In genomic region chr1:63662846-63663245, GRCh38 we compare ENCODE assay signal across 12 cellular contexts.
A peak's percentile ranks its signal among the peaks of the same experiment; 100 is the strongest.
DNase-seq lines count a peak whose midpoint lies in the region; ATAC-seq, FAIRE-seq and TF ChIP-seq lines count a peak whose summit lies in the region.
"Had no signal": no experiment of that assay in that cellular context is flagged by ENCODE, and none has a peak within 500 bp of the region (broad histone marks: within the 10 kb centered on the region; RNA-seq: fewer than 3 reads in every experiment).

No MANE protein-coding gene starts in this region.

- H3K4me1 Mint-ChIP-seq in endodermal cell: peaks cover 9% of the 10 kb centered on the region
- H3K4me1 Mint-ChIP-seq in activated T-cell treated with anti-CD3 and anti-CD28 coated beads, Interleukin-2, amount 50 U/mL, for 72 hours (ENCODE audit: low read depth): peaks cover 21% of the 10 kb centered on the region

- no peak overlapping the region for H3K9ac ChIP-seq in endodermal cell (ENCODE audit: extremely low read depth, low read length, poor library complexity, severe bottlenecking)

- H3K9me3 Mint-ChIP-seq in endodermal cell: peaks cover 16% of the 10 kb centered on the region
- peaks cover 2% of the 10 kb centered on the region in 2 donors for H3K9me3 Mint-ChIP-seq in activated T-cell treated with anti-CD3 and anti-CD28 coated beads, Interleukin-2, amount 50 U/mL, for 72 hours
- H3K9me3 Mint-ChIP-seq: natural killer cell had no signal

- no peaks in the 10 kb centered on the region for H3K27me3 Mint-ChIP-seq in endodermal cell (ENCODE audit: insufficient read depth)
- no peaks in the 10 kb centered on the region for H3K27me3 Mint-ChIP-seq in activated T-cell treated with anti-CD3 and anti-CD28 coated beads, Interleukin-2, amount 50 U/mL, for 72 hours (ENCODE audit: low read depth)

- DNase-seq in DMS53 treated with DMSO at 0.1 percent for 48 hours (lab: John Stamatoyannopoulos, UW; ENCODE audit: unreplicated experiment) (peak; percentile 7), MG63 (peak; percentile 84), endodermal cell (peak; percentile 75), myocyte (ENCODE audit: low read depth) (peak; percentile 10), GM12892 (ENCODE audit: insufficient read length) (no peak)
- DNase-seq in activated T-cell treated with anti-CD3 and anti-CD28 coated beads, Interleukin-2, amount 50 U/mL, for 72 hours: no peak
- DNase-seq: GOT3, natural killer cell had no signal

- TF ChIP-seq POLR2A in GM12892 (IDR thresholded peaks at IDR 0.05; ENCODE audit: low read depth, low read length): no peak

- no peak for FAIRE-seq in GM12892 (lab: Jason Lieb, UNC)

- no peak for TF ChIP-seq CTCF in endodermal cell (conservative IDR thresholded peaks at IDR 0.05)

- H3K27ac Mint-ChIP-seq in endodermal cell: no peak overlapping the region
- no peak overlapping the region for H3K27ac Mint-ChIP-seq in activated T-cell treated with anti-CD3 and anti-CD28 coated beads, Interleukin-2, amount 50 U/mL, for 72 hours
- H3K27ac Mint-ChIP-seq: natural killer cell had no signal

- no peak overlapping the region for H3K27ac ChIP-seq in endodermal cell (ENCODE audit: low read depth, low read length)
- H3K27ac ChIP-seq: SK-N-MC had no signal

- H3K36me3 Mint-ChIP-seq in endodermal cell (ENCODE audit: low read depth): peaks cover 50% of the 10 kb centered on the region
- peaks cover 14 to 20% of the 10 kb centered on the region in 2 donors for H3K36me3 Mint-ChIP-seq in activated T-cell treated with anti-CD3 and anti-CD28 coated beads, Interleukin-2, amount 50 U/mL, for 72 hours (ENCODE audit: insufficient read depth in 2 of 2)

- no peak overlapping the region for H3K4me3 Mint-ChIP-seq in endodermal cell
- H3K4me3 Mint-ChIP-seq in activated T-cell treated with anti-CD3 and anti-CD28 coated beads, Interleukin-2, amount 50 U/mL, for 72 hours: no peak overlapping the region
- H3K4me3 Mint-ChIP-seq: CD14-positive monocyte, natural killer cell had no signal

- H3K4me3 ChIP-seq in MG63 (no peak overlapping the region), endodermal cell (ENCODE audit: low read length) (no peak overlapping the region)
- H3K4me3 ChIP-seq: SK-N-MC had no signal

- H3K9me3 ChIP-seq in MG63 (peaks cover 3% of the 10 kb centered on the region), endodermal cell (ENCODE audit: control insufficient read depth, low read length) (no peaks in the 10 kb centered on the region)

- no peaks in the 10 kb centered on the region for H3K4me1 ChIP-seq in endodermal cell (ENCODE audit: control insufficient read depth, insufficient read depth, low read length)

- H3K27me3 ChIP-seq in MG63 (no peaks in the 10 kb centered on the region), endodermal cell (ENCODE audit: control insufficient read depth, insufficient read depth, low read length, poor library complexity, severe bottlenecking) (no peaks in the 10 kb centered on the region)

- peaks cover 2% of the 10 kb centered on the region; the same call in 1 of the 2 replicates for H3K36me3 ChIP-seq in MG63
- peaks cover 27% of the 10 kb centered on the region for H3K36me3 ChIP-seq in endodermal cell (ENCODE audit: control insufficient read depth, insufficient read depth, low read length)

- ATAC-seq in GM19328 (IDR thresholded peaks at IDR 0.05; ENCODE audit: unreplicated experiment) (no peak), HG03442 (IDR thresholded peaks at IDR 0.05; ENCODE audit: unreplicated experiment) (no peak)
- no peak for ATAC-seq in activated T-cell treated with anti-CD3 and anti-CD28 coated beads, Interleukin-2, amount 50 U/mL, for 72 hours (replicated peaks in 1 of 2)
- ATAC-seq: natural killer cell had no signal

- 72 to 83% methylated on average over 3 to 4 of the region's 4 CpGs for WGBS in endodermal cell (ENCODE audit: insufficient coverage in 1 of 2, insufficient read length in 1 of 2), 2 experiments

Comparison
In these comparisons a context has a peak if more than half of its experiments do, and no peak if none do; other contexts are left out.
1. DNase-seq: peak in DMS53 treated with DMSO at 0.1 percent for 48 hours (single experiment), MG63 (single experiment), endodermal cell (single experiment) and myocyte (single experiment); none in GM12892 (single experiment) and activated T-cell treated with anti-CD3 and anti-CD28 coated beads, Interleukin-2, amount 50 U/mL, for 72 hours (0 of 2).